ENCODE assay signal across 14 cellular contexts in genomic region chr22:24005201-24005600, GRCh38. TPM values are rescaled to one million over a fixed set of nuclear protein-coding genes. Genes with fewer than 3 reads are reported as not detected.
DNase-seq lines count a peak whose midpoint lies in the region; ATAC-seq and TF ChIP-seq lines count a peak whose summit lies in the region.
"Had no signal": no experiment of that assay in that cellular context is flagged by ENCODE, and none has a peak within 500 bp of the region (broad histone marks: within the 10 kb centered on the region; RNA-seq: fewer than 3 reads in every experiment).

Gene GSTT4 (minus strand): TSS chr22:24005453. CDS start chr22:24005356, 97 bp downstream.

- H3K9me3 ChIP-seq in neural progenitor cell (ENCODE audit: low read depth) = no peaks in the 10 kb centered on the region
- no peaks in the 10 kb centered on the region for H3K9me3 ChIP-seq in PC-3 (ENCODE audit: low read length)

- H3K9me2 ChIP-seq in PC-3 (replicated peaks; ENCODE audit: low read length) = no peaks in the 10 kb centered on the region

- H2AFZ ChIP-seq in neural progenitor cell (replicated peaks) = peak within 1 kb of the TSS; percentile 44
- H2AFZ ChIP-seq in PC-3 (ENCODE audit: low read length) = no peak within 1 kb of the TSS

- H3K36me3 ChIP-seq in neural progenitor cell = no peaks in the 10 kb centered on the region
- no peaks in the 10 kb centered on the region for H3K36me3 ChIP-seq in PC-3 (ENCODE audit: low read depth, low read length)

- intact Hi-C loops in PC-3 (cut with micrococcal nuclease) = no loop called here

- peaks cover 5% of the 10 kb centered on the region for H3F3A ChIP-seq in neural progenitor cell (ENCODE audit: low read depth)
- H3F3A ChIP-seq in PC-3 (ENCODE audit: low read length, unreplicated experiment) = no peaks in the 10 kb centered on the region

- H3K4me3 ChIP-seq in fibroblast of the aortic adventitia (ENCODE audit: low read depth, low read length) (no peak within 1 kb of the TSS), neural progenitor cell (no peak within 1 kb of the TSS), PC-3 (ENCODE audit: low read length) (no peak within 1 kb of the TSS)
- H3K4me3 ChIP-seq: skin epidermis had no signal

- H3K79me2 ChIP-seq in neural progenitor cell (ENCODE audit: low read depth) (no peaks in the 10 kb centered on the region), PC-3 (ENCODE audit: low read length) (no peaks in the 10 kb centered on the region)

- H3K4me3 Mint-ChIP-seq in neural progenitor cell = no peak within 1 kb of the TSS
- H3K4me3 Mint-ChIP-seq: natural killer cell had no signal

- H3K27me3 ChIP-seq in neural progenitor cell = no peaks in the 10 kb centered on the region
- no peaks in the 10 kb centered on the region for H3K27me3 ChIP-seq in PC-3 (ENCODE audit: low read length)

- ATAC-seq in PC-3 = no peak
- ATAC-seq: natural killer cell had no signal

- H3K4me1 Mint-ChIP-seq in neural progenitor cell = peaks cover 8% of the 10 kb centered on the region

- DNase-seq in AG08396 (ENCODE audit: low spot score) (peak; percentile 38), NCI-H446 (lab: John Stamatoyannopoulos, UW) (peak; percentile 28 to 90), fibroblast of the aortic adventitia (ENCODE audit: low read depth) (peak; percentile 51), neural progenitor cell (ENCODE audit: low spot score) (no peak), NCI-H774 (lab: John Stamatoyannopoulos, UW) (no peak), PC-3 (no peak), RWPE1 (ENCODE audit: low spot score) (no peak)
- no peak for DNase-seq in activated T-cell treated with anti-CD3 and anti-CD28 coated beads, Interleukin-2, amount 50 U/mL, for 1 hour
- DNase-seq: activated gamma-delta T cell, glutamatergic neuron, kidney, natural killer cell had no signal

- no peak within 1 kb of the TSS for H3K4me2 ChIP-seq in neural progenitor cell
- no peak within 1 kb of the TSS for H3K4me2 ChIP-seq in PC-3 (ENCODE audit: low read length)

- H3K4me1 ChIP-seq in neural progenitor cell (peaks cover 6% of the 10 kb centered on the region), PC-3 (ENCODE audit: insufficient read depth, low read length) (no peaks in the 10 kb centered on the region)

- POLR2A ChIA-PET in PC-3 (lab: Charles Lee; ENCODE audit: unreplicated experiment) = no interaction called here
- POLR2A ChIA-PET in RWPE1 (lab: Yijun Ruan, JAX; ENCODE audit: low non-redundant PET) = no interaction called here

- no peak within 1 kb of the TSS for H3K9ac ChIP-seq in neural progenitor cell
- no peak within 1 kb of the TSS for H3K9ac ChIP-seq in PC-3 (ENCODE audit: low read length)

- H3K27ac ChIP-seq in neural progenitor cell = no peak within 1 kb of the TSS
- no peak within 1 kb of the TSS for H3K27ac ChIP-seq in PC-3 (ENCODE audit: low read length)
- H3K27ac ChIP-seq in RWPE1 = no peak within 1 kb of the TSS
- H3K27ac ChIP-seq: skin epidermis had no signal

- H3K9me3 Mint-ChIP-seq in neural progenitor cell = no peaks in the 10 kb centered on the region
- H3K9me3 Mint-ChIP-seq: natural killer cell had no signal

- CTCF ChIA-PET in PC-3 (lab: Charles Lee) = no interaction called here
- CTCF ChIA-PET in RWPE1 (lab: Yijun Ruan, JAX) = no interaction called here

- TF ChIP-seq CTCF in fibroblast of the aortic adventitia (IDR thresholded peaks at IDR 0.05; ENCODE audit: insufficient read depth, low read length) (no peak), neural progenitor cell (IDR thresholded peaks at IDR 0.05) (no peak), PC-3 (conservative IDR thresholded peaks at IDR 0.05; ENCODE audit: low read depth, low read length) (no peak), RWPE1 (conservative IDR thresholded peaks at IDR 0.05; ENCODE audit: low read depth) (no peak)

- no peaks in the 10 kb centered on the region for H3K36me3 Mint-ChIP-seq in neural progenitor cell
- H3K36me3 Mint-ChIP-seq: natural killer cell had no signal

- H3K27ac Mint-ChIP-seq in neural progenitor cell = peak within 1 kb of the TSS; percentile 34
- H3K27ac Mint-ChIP-seq: natural killer cell had no signal

- H4K20me1 ChIP-seq in neural progenitor cell (ENCODE audit: low read depth) (no peaks in the 10 kb centered on the region), PC-3 (ENCODE audit: low read length) (no peaks in the 10 kb centered on the region)

- peaks cover 2% of the 10 kb centered on the region for H3K27me3 Mint-ChIP-seq in neural progenitor cell (ENCODE audit: insufficient read depth, low read depth)

- no TSS peak for BruUV-seq in PC-3 (replicated peaks; lab: Mats Ljungman, UMichigan)

RNA-seq across cellular contexts. Expression of gene GSTT4, which starts in this region (rescaled TPM):
- total RNA-seq in fibroblast of the aortic adventitia (ENCODE audit: low replicate concordance) = not detected in 2 replicates
- not detected in 2 replicates for total RNA-seq in neural progenitor cell (ENCODE audit: low replicate concordance)
- not detected in 2 replicates for total RNA-seq in PC-3 (2014; rRNA removed)
- total RNA-seq: kidney, natural killer cell, subcutaneous adipose tissue had no signal

Comparison
In these comparisons a context has a peak if more than half of its experiments do, and no peak if none do; other contexts are left out.
1. Peak in DNase-seq in fibroblast of the aortic adventitia; RNA of the gene not detected or under 1 TPM.
2. DNase-seq: peak in AG08396 (single experiment) and NCI-H446 (2 of 2); none in neural progenitor cell (single experiment), NCI-H774 (single experiment), PC-3 (single experiment), RWPE1 (single experiment) and activated T-cell treated with anti-CD3 and anti-CD28 coated beads, Interleukin-2, amount 50 U/mL, for 1 hour (single experiment).